29 cellular contexts compared by ENCODE assay signal in the genomic region with DNA sequence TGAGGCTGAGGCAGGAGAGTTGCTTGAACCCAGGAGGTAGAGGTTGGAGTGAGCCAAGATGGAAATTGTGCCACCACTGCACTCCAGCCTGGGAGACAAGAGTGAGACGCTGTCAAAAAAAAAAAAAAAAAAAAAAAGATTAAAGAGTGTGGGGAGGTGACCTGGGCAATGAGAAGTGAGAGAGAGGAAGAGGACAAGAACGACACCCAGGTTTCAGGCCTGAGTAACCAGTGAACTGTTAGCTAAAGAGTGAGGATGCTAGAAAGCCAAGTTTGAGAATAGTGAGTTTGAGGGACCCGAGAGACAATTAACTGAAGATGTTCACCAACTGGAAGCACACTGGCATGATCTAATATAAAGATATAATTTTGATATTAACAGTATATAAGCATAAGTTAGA.
"Had no signal": no experiment of that assay in that cellular context is flagged by ENCODE, and none has a peak within 500 bp of the region (broad histone marks: within the 10 kb centered on the region; RNA-seq: fewer than 3 reads in every experiment).

No MANE protein-coding gene starts in this region.

- H3K36me3 Mint-ChIP-seq: activated naive CD4-positive, alpha-beta T cell treated with anti-CD3 and anti-CD28 coated beads, Interleukin-2, amount 50 U/mL, for 24 hours; immature natural killer cell; naive thymus-derived CD8-positive, alpha-beta T cell had no signal

- H3K36me3 ChIP-seq: breast epithelium, pancreas, prostate gland, upper lobe of right lung, WERI-Rb-1 had no signal

- DNase-seq: activated CD4-positive, alpha-beta T cell treated with anti-CD3 and anti-CD28 coated beads for 48 hours; activated CD4-positive, alpha-beta T cell treated with anti-CD3 and anti-CD28 coated beads, Interleukin-2, amount 50 U/mL, for 48 hours; activated gamma-delta T cell treated with Interleukin-2 at 50 U/mL for 16 hours; activated T-cell treated with anti-CD3 and anti-CD28 coated beads, Interleukin-2, amount 50 U/mL, for 4 hours; central memory CD4-positive, alpha-beta T cell; effector CD4-positive, alpha-beta T cell; head of caudate nucleus; hypothalamus; immature natural killer cell; kidney; left colon; midbrain; naive thymus-derived CD8-positive, alpha-beta T cell; nucleus accumbens; pancreas; stimulated activated CD4-positive, alpha-beta T cell treated with anti-CD3 and anti-CD28 coated beads, Interleukin-1b, Interleukin-23, amount 100 ng/mL, for 48 hours; stimulated activated naive CD8-positive, alpha-beta T cell treated with anti-CD3 and anti-CD28 coated beads, Interleukin-15, Interleukin-2, amounts not matched to agents 100 U/mL and 50 U/mL, for 24 hours; substantia nigra; T-helper 1 cell; upper lobe of right lung; WERI-Rb-1 had no signal

- H3K4me3 ChIP-seq: breast epithelium, pancreas, prostate gland, smooth muscle cell, upper lobe of right lung had no signal

- H3K9me3 ChIP-seq: breast epithelium, pancreas, prostate gland, upper lobe of right lung had no signal

- H3K4me3 Mint-ChIP-seq: activated naive CD4-positive, alpha-beta T cell treated with anti-CD3 and anti-CD28 coated beads, Interleukin-2, amount 50 U/mL, for 24 hours; activated T-cell treated with anti-CD3 and anti-CD28 coated beads, Interleukin-2, amount 50 U/mL, for 4 hours; activated T-helper 17 cell treated with anti-CD3 and anti-CD28 coated beads, Interleukin-2, amount 50 U/mL, for 72 hours; dendritic cell treated with granulocyte-macrophage colony-stimulating factor and Interleukin-4, amounts not matched to agents 40 ng/mL and 50 ng/mL, for 4 days; immature natural killer cell; naive thymus-derived CD8-positive, alpha-beta T cell; neural crest cell had no signal

- H3K9me3 Mint-ChIP-seq: activated naive CD4-positive, alpha-beta T cell treated with anti-CD3 and anti-CD28 coated beads, Interleukin-2, amount 50 U/mL, for 24 hours; activated T-cell treated with anti-CD3 and anti-CD28 coated beads, Interleukin-2, amount 50 U/mL, for 4 hours; activated T-helper 17 cell treated with anti-CD3 and anti-CD28 coated beads, Interleukin-2, amount 50 U/mL, for 72 hours; dendritic cell treated with granulocyte-macrophage colony-stimulating factor and Interleukin-4, amounts not matched to agents 40 ng/mL and 50 ng/mL, for 4 days; immature natural killer cell; naive thymus-derived CD8-positive, alpha-beta T cell; neural crest cell had no signal

- H3K27ac Mint-ChIP-seq: activated T-helper 17 cell treated with anti-CD3 and anti-CD28 coated beads, Interleukin-2, amount 50 U/mL, for 72 hours; dendritic cell treated with granulocyte-macrophage colony-stimulating factor and Interleukin-4, amounts not matched to agents 40 ng/mL and 50 ng/mL, for 4 days had no signal

- H3K27me3 Mint-ChIP-seq: activated naive CD4-positive, alpha-beta T cell treated with anti-CD3 and anti-CD28 coated beads, Interleukin-2, amount 50 U/mL, for 24 hours; activated T-helper 17 cell treated with anti-CD3 and anti-CD28 coated beads, Interleukin-2, amount 50 U/mL, for 72 hours had no signal

- H3K4me1 Mint-ChIP-seq: activated naive CD4-positive, alpha-beta T cell treated with anti-CD3 and anti-CD28 coated beads, Interleukin-2, amount 50 U/mL, for 24 hours; activated T-helper 17 cell treated with anti-CD3 and anti-CD28 coated beads, Interleukin-2, amount 50 U/mL, for 72 hours; immature natural killer cell; neural crest cell had no signal

- H3K27ac ChIP-seq: breast epithelium, pancreas, prostate gland, upper lobe of right lung, WERI-Rb-1 had no signal

- H3K27me3 ChIP-seq: breast epithelium, pancreas, upper lobe of right lung had no signal

- H3K4me1 ChIP-seq: breast epithelium, pancreas, prostate gland had no signal

- ATAC-seq: activated CD4-positive, CD25-positive, alpha-beta regulatory T cell treated with anti-CD3 and anti-CD28 coated beads, Interleukin-2, amount 50 U/mL, for 24 hours; activated T-cell treated with anti-CD3 and anti-CD28 coated beads, Interleukin-2, amount 50 U/mL, for 4 hours; activated T-helper 17 cell treated with anti-CD3 and anti-CD28 coated beads, Interleukin-2, amount 50 U/mL, for 72 hours; left colon; naive thymus-derived CD8-positive, alpha-beta T cell; pancreas; stimulated activated naive CD8-positive, alpha-beta T cell treated with anti-CD3 and anti-CD28 coated beads, Interleukin-15, Interleukin-2, amounts not matched to agents 100 U/mL and 50 U/mL, for 24 hours; upper lobe of right lung had no signal
